In the genomic region with DNA sequence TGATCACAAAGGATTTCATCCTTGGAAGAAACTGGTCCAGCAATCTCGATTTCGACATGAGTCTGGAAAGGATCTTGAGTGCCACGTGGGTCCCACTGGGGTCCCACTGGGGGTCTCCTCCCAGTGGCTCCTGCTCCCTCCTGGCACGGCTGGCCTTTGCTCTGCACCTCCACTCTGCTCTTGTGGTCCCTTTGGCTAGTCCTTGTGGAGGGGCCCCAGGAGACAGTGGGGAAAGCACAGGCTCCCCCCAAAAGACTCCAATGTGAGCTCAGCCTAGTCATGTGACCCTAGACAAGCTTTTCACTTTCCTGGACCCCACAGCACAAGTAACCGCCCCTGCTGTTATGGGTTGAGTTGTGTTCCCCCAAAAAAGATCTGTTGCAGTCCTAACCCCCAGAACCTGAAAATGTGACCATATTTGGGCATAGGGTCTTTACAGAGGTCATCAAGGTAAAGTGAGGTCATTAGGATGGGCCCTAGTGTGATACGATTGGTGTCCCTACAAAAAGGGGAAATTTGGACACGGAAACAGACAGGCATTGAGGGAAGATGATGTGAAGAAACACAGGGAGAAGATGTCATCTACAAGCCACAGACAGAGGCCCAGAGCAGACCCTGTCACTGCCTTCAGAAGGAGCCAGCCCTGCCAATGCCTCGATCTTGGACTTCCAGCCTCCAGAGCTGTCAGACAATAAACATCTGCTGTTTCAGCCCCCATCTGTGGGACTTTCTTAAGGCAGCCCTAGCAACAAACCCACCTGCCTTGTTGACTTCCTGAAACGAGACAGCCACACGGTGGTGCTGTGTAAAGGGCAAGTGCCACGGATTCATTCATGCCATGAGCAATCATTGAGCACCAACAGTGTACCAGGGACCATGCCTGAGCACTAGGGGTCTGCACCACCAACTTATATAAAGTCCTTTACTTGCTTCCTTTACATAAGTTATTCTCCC, we compare ENCODE assay signal across 10 cellular contexts. TPM values are rescaled to one million over a fixed set of nuclear protein-coding genes. Genes with fewer than 3 reads are reported as not detected.
DNase-seq lines count a peak whose midpoint lies in the region; ATAC-seq and TF ChIP-seq lines count a peak whose summit lies in the region.
"Had no signal": no experiment of that assay in that cellular context is flagged by ENCODE, and none has a peak within 500 bp of the region (broad histone marks: within the 10 kb centered on the region; RNA-seq: fewer than 3 reads in every experiment).

No MANE protein-coding gene starts in this region.

- no peak overlapping the region for H3K4me2 ChIP-seq in OCI-LY7 (ENCODE audit: low read length)

- peak; percentile 22 for DNase-seq in stimulated activated CD4-positive, alpha-beta T cell treated with anti-CD3 and anti-CD28 coated beads, Interleukin-12 subunit alpha, Interleukin-12 subunit beta, amount 100 ng/mL, for 4 hours
- no peak for DNase-seq in stimulated activated CD4-positive, alpha-beta T cell treated with anti-CD3 and anti-CD28 coated beads, Interleukin-1b, Interleukin-23, amount 100 ng/mL, for 48 hours
- peak; percentile 40 for DNase-seq in OCI-LY7 (ENCODE audit: low spot score)
- peak in 1 of 3 experiments; percentile 29 for DNase-seq in effector memory CD8-positive, alpha-beta T cell
- DNase-seq in vagina (ENCODE audit: extremely low spot score in 2 of 2), result peak; percentile 69 to 70
- no peak for DNase-seq in NCI-H345 (lab: John Stamatoyannopoulos, UW)
- no peak for DNase-seq in left ventricle myocardium superior
- DNase-seq: activated gamma-delta T cell treated with Interleukin-2 at 50 U/mL for 16 hours, NCI-H510A had no signal

- H4K20me1 ChIP-seq in OCI-LY7 (ENCODE audit: insufficient read depth, low read length), result no peaks in the 10 kb centered on the region

- POLR2A ChIA-PET in OCI-LY7 (lab: Charles Lee), result no interaction called here

- no peak for TF ChIP-seq POLR2A in vagina (IDR thresholded peaks at IDR 0.05)

- CTCF ChIA-PET in OCI-LY7 (lab: Charles Lee; ENCODE audit: unreplicated experiment), result no interaction called here

- no TSS peak for BruUV-seq in OCI-LY7 (replicated peaks; lab: Mats Ljungman, UMichigan)

- peaks cover 0 to 2% of the 10 kb centered on the region in 2 donors for H3K9me3 Mint-ChIP-seq in effector memory CD8-positive, alpha-beta T cell

- ATAC-seq in effector memory CD8-positive, alpha-beta T cell (replicated peaks), result peak; percentile 69
- ATAC-seq in left ventricle myocardium superior (no peak), GM18519 (IDR thresholded peaks at IDR 0.05; ENCODE audit: low FRiP score, unreplicated experiment) (no peak)

- H2AFZ ChIP-seq in OCI-LY7 (ENCODE audit: low read length), result no peak overlapping the region

- peak overlapping the region; percentile 39 to 62 for H3K27ac Mint-ChIP-seq in effector memory CD8-positive, alpha-beta T cell

- H3K36me3 Mint-ChIP-seq in effector memory CD8-positive, alpha-beta T cell (ENCODE audit: insufficient read depth), result peaks cover 8% of the 10 kb centered on the region

- no peaks in the 10 kb centered on the region for H3K27me3 Mint-ChIP-seq in effector memory CD8-positive, alpha-beta T cell

- 0 out of 2 replicates have a peak, but pooled peaks cover 9% of the 10 kb centered on the region for H3K9me3 ChIP-seq in OCI-LY7 (ENCODE audit: low read length)
- H3K9me3 ChIP-seq in vagina, result no peaks in the 10 kb centered on the region

- H3K4me3 ChIP-seq in OCI-LY7 (ENCODE audit: low read depth, low read length, poor library complexity, severe bottlenecking), result no peak overlapping the region
- no peak overlapping the region for H3K4me3 ChIP-seq in vagina

- no peaks in the 10 kb centered on the region for H3K9me2 ChIP-seq in OCI-LY7 (ENCODE audit: insufficient read depth, low read length)

- intact Hi-C loops in OCI-LY7 (cut with micrococcal nuclease; ENCODE audit: unreplicated experiment), result no loop called here
- intact Hi-C loops in vagina (cut with DNase I), result no loop called here
- intact Hi-C loops in left ventricle myocardium superior (cut with micrococcal nuclease), result no loop called here

- TF ChIP-seq CTCF in OCI-LY7 (conservative IDR thresholded peaks at IDR 0.05; ENCODE audit: low read length), result peak; percentile 72
- no peak for TF ChIP-seq CTCF in vagina (IDR thresholded peaks at IDR 0.05)

- no peak overlapping the region for H3K4me3 Mint-ChIP-seq in effector memory CD8-positive, alpha-beta T cell

- H3K27ac ChIP-seq in OCI-LY7 (ENCODE audit: low read depth, low read length, poor library complexity, severe bottlenecking), result no peak overlapping the region
- H3K27ac ChIP-seq in vagina, result no peak overlapping the region

- H3K27me3 ChIP-seq in vagina, result no peaks in the 10 kb centered on the region

- H3K4me1 Mint-ChIP-seq in effector memory CD8-positive, alpha-beta T cell (ENCODE audit: low read depth in 2 of 2), result peaks cover 19 to 20% of the 10 kb centered on the region in 2 donors

- H3K36me3 ChIP-seq in OCI-LY7 (ENCODE audit: insufficient read depth, low read length) (no peaks in the 10 kb centered on the region), vagina (no peaks in the 10 kb centered on the region)

- no peaks in the 10 kb centered on the region for H3K79me2 ChIP-seq in OCI-LY7 (ENCODE audit: insufficient read depth, low read depth, low read length)

- H3K4me1 ChIP-seq in OCI-LY7 (ENCODE audit: insufficient read depth, low read length, poor library complexity, severe bottlenecking) (no peaks in the 10 kb centered on the region), vagina (no peaks in the 10 kb centered on the region)

RNA-seq across cellular contexts. Expression of a gene that starts 23.8 kb away (rescaled TPM):
- total RNA-seq in OCI-LY7 (2014; rRNA removed; shearing (Covaris generic)), result 134 and 161 TPM in 2 replicates
- total RNA-seq in OCI-LY7 (2022) (236 and 264 TPM in 2 replicates), vagina (88.1 TPM), left ventricle myocardium superior (211 TPM)

Comparison
In these comparisons a context has a peak if more than half of its experiments do, and no peak if none do; other contexts are left out.
1. DNase-seq: peak in stimulated activated CD4-positive, alpha-beta T cell treated with anti-CD3 and anti-CD28 coated beads, Interleukin-12 subunit alpha, Interleukin-12 subunit beta, amount 100 ng/mL, for 4 hours (single experiment), OCI-LY7 (single experiment) and vagina (2 of 2); none in stimulated activated CD4-positive, alpha-beta T cell treated with anti-CD3 and anti-CD28 coated beads, Interleukin-1b, Interleukin-23, amount 100 ng/mL, for 48 hours (single experiment), NCI-H345 (single experiment) and left ventricle myocardium superior (single experiment).